Comparison of ENCODE assay signal across 1 cellular context in genomic region chr15:52622791-52623190, GRCh38.
TF ChIP-seq lines count a peak whose summit lies in the region.

No MANE protein-coding gene starts in this region.

TF ChIP-seq in HEK293, 187 proteins besides CTCF, POLR2A, EP300 and RAD21 (continued from another document):
- TF ChIP-seq PATZ1 (tag by site-specific recombination; IDR thresholded peaks at IDR 0.05) (no peak), ZNF664 (tag by site-specific recombination; IDR thresholded peaks at IDR 0.05) (peak; percentile 15; the same call in 1 of the 2 replicates), ZNF558 (tag by site-specific recombination; IDR thresholded peaks at IDR 0.05) (peak; percentile 54; the same call in 1 of the 2 replicates), ZNF501 (tag by site-specific recombination; IDR thresholded peaks at IDR 0.05) (no peak), ZNF19 (tag by site-specific recombination; IDR thresholded peaks at IDR 0.05; ENCODE audit: low read depth) (0 out of 2 replicates have a peak, but pooled peaks have one; percentile 24), ZNF514 (tag by site-specific recombination; IDR thresholded peaks at IDR 0.05) (no peak), YY2 (tag by site-specific recombination; IDR thresholded peaks at IDR 0.05) (no peak), ZXDB (tag by site-specific recombination; IDR thresholded peaks at IDR 0.05) (peak; percentile 45; the same call in 1 of the 2 replicates), ZNF629 (tag by site-specific recombination; IDR thresholded peaks at IDR 0.05) (0 out of 2 replicates have a peak, but pooled peaks have one; percentile 31), ZNF654 (tag by site-specific recombination; IDR thresholded peaks at IDR 0.05; ENCODE audit: low read depth) (peak; percentile 26), GLI2 (tag by site-specific recombination; IDR thresholded peaks at IDR 0.05; ENCODE audit: borderline replicate concordance, low read depth) (no peak; the same call in 1 of the 2 replicates), ZNF623 (tag by site-specific recombination; IDR thresholded peaks at IDR 0.05) (peak; percentile 65), ZNF404 (tag by site-specific recombination; IDR thresholded peaks at IDR 0.05) (0 out of 2 replicates have a peak, but pooled peaks have one; percentile 45), OSR2 (tag by site-specific recombination; IDR thresholded peaks at IDR 0.05) (no peak), WT1 (tag by site-specific recombination; IDR thresholded peaks at IDR 0.05) (no peak), ZNF518A (tag by site-specific recombination; conservative IDR thresholded peaks at IDR 0.05; ENCODE audit: low read depth) (peak; percentile 85), ZNF394 (tag by site-specific recombination; IDR thresholded peaks at IDR 0.05; ENCODE audit: borderline replicate concordance) (peak; percentile 88; the same call in 1 of the 2 replicates), ZNF510 (tag by site-specific recombination; IDR thresholded peaks at IDR 0.05; ENCODE audit: insufficient replicate concordance) (peak; percentile 28), ZNF266 (tag by site-specific recombination; IDR thresholded peaks at IDR 0.05; ENCODE audit: low read depth) (peak; percentile 68), ZBTB21 (tag by site-specific recombination; IDR thresholded peaks at IDR 0.05) (0 out of 2 replicates have a peak, but pooled peaks have one; percentile 44), ZNF138 (tag by site-specific recombination; IDR thresholded peaks at IDR 0.05; ENCODE audit: borderline replicate concordance) (peak; percentile 24; the same call in 1 of the 2 replicates), ZNF692 (tag by site-specific recombination; IDR thresholded peaks at IDR 0.05) (no peak), ZNF426 (tag by site-specific recombination; IDR thresholded peaks at IDR 0.05) (peak; percentile 72), ZBTB8A (tag by site-specific recombination; IDR thresholded peaks at IDR 0.05) (peak; percentile 55; the same call in 1 of the 2 replicates), ZNF354C (tag by site-specific recombination; IDR thresholded peaks at IDR 0.05; ENCODE audit: borderline replicate concordance, low read depth) (no peak), ZNF555 (tag by site-specific recombination; conservative IDR thresholded peaks at IDR 0.05) (peak; percentile 48)
